Comparison of ENCODE assay signal across 24 cellular contexts in the genomic region with DNA sequence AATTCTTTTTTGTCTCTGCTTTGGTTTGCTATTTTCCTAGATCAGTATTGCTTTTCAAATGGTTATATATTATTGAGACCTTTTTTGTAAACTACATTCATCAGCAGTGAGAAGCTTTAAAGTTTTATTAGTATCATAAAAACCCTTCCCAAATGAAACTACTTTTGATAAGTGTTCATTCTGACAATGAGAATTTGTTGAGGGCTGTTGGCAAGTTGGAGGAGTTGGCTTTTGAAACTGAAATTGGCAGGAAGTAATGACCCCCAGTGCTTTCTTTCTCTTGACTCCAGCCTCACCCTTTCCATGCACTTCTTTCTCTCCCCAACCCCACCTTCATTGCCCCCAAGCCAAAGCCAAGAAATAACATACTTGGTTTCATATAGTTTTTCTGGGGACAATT.
"Had no signal": no experiment of that assay in that cellular context is flagged by ENCODE, and none has a peak within 500 bp of the region (broad histone marks: within the 10 kb centered on the region; RNA-seq: fewer than 3 reads in every experiment).

No MANE protein-coding gene starts in this region.

- H3K36me3 ChIP-seq: breast epithelium, gastrocnemius medialis, right atrium auricular region, suprapubic skin had no signal

- H3K4me3 ChIP-seq: breast epithelium, gastrocnemius medialis, hepatocyte, right atrium auricular region, suprapubic skin, tibial artery had no signal

- H3K27ac Mint-ChIP-seq: activated CD4-positive, alpha-beta memory T cell treated with anti-CD3 and anti-CD28 coated beads, Interleukin-2, amount 10 ng/mL, durations not matched to agents 7 days and 5 days; activated CD4-positive, alpha-beta T cell treated with anti-CD3 and anti-CD28 coated beads, Interleukin-2, amount 10 ng/mL, durations not matched to agents 7 days and 5 days; activated naive CD4-positive, alpha-beta T cell treated with anti-CD3 and anti-CD28 coated beads, Interleukin-2, amount 10 ng/mL, durations not matched to agents 7 days and 5 days; activated T-cell treated with anti-CD3 and anti-CD28 coated beads, Interleukin-2, amount 50 U/mL, for 24 hours; naive thymus-derived CD4-positive, alpha-beta T cell had no signal

- DNase-seq: activated CD4-positive, alpha-beta memory T cell treated with anti-CD3 and anti-CD28 coated beads, Interleukin-2, amount 10 ng/mL, durations not matched to agents 7 days and 5 days; activated CD4-positive, alpha-beta T cell treated with anti-CD3 and anti-CD28 coated beads for 1 hour; activated CD4-positive, alpha-beta T cell treated with anti-CD3 and anti-CD28 coated beads, Interleukin-2, amount 10 ng/mL, durations not matched to agents 7 days and 5 days; activated CD8-positive, alpha-beta memory T cell treated with anti-CD3 and anti-CD28 coated beads, Interleukin-2, amount 50 U/mL, for 48 hours; activated gamma-delta T cell; activated naive CD4-positive, alpha-beta T cell treated with anti-CD3 and anti-CD28 coated beads, Interleukin-2, amount 10 ng/mL, durations not matched to agents 7 days and 5 days; activated T-cell treated with anti-CD3 and anti-CD28 coated beads, Interleukin-2, amount 50 U/mL, for 24 hours; amniotic stem cell; effector CD8-positive, alpha-beta T cell; erythroblast; gastrocnemius medialis; islet precursor cell; left cardiac atrium; mammary epithelial cell; naive thymus-derived CD4-positive, alpha-beta T cell; stimulated activated CD4-positive, alpha-beta T cell treated with anti-CD3 and anti-CD28 coated beads, Interleukin-15, amount 100 ng/mL, for 24 hours; stimulated activated naive CD4-positive, alpha-beta T cell; T-helper 9 cell; tibial artery had no signal

- H3K4me1 ChIP-seq: breast epithelium, gastrocnemius medialis, right atrium auricular region, tibial artery had no signal

- H3K27me3 Mint-ChIP-seq: central memory CD8-positive, alpha-beta T cell had no signal

- H3K4me3 Mint-ChIP-seq: activated CD4-positive, alpha-beta memory T cell treated with anti-CD3 and anti-CD28 coated beads, Interleukin-2, amount 10 ng/mL, durations not matched to agents 7 days and 5 days; activated CD4-positive, alpha-beta T cell treated with anti-CD3 and anti-CD28 coated beads, Interleukin-2, amount 10 ng/mL, durations not matched to agents 7 days and 5 days; activated naive CD4-positive, alpha-beta T cell treated with anti-CD3 and anti-CD28 coated beads, Interleukin-2, amount 10 ng/mL, durations not matched to agents 7 days and 5 days; activated T-cell treated with anti-CD3 and anti-CD28 coated beads, Interleukin-2, amount 50 U/mL, for 24 hours; central memory CD8-positive, alpha-beta T cell; naive thymus-derived CD4-positive, alpha-beta T cell had no signal

- H3K36me3 Mint-ChIP-seq: activated naive CD4-positive, alpha-beta T cell treated with anti-CD3 and anti-CD28 coated beads, Interleukin-2, amount 10 ng/mL, durations not matched to agents 7 days and 5 days had no signal

- H3K9me3 Mint-ChIP-seq: activated CD4-positive, alpha-beta memory T cell treated with anti-CD3 and anti-CD28 coated beads, Interleukin-2, amount 10 ng/mL, durations not matched to agents 7 days and 5 days; activated CD4-positive, alpha-beta T cell treated with anti-CD3 and anti-CD28 coated beads, Interleukin-2, amount 10 ng/mL, durations not matched to agents 7 days and 5 days; activated naive CD4-positive, alpha-beta T cell treated with anti-CD3 and anti-CD28 coated beads, Interleukin-2, amount 10 ng/mL, durations not matched to agents 7 days and 5 days; activated T-cell treated with anti-CD3 and anti-CD28 coated beads, Interleukin-2, amount 50 U/mL, for 24 hours; central memory CD8-positive, alpha-beta T cell; naive thymus-derived CD4-positive, alpha-beta T cell had no signal

- H3K27ac ChIP-seq: breast epithelium, gastrocnemius medialis, hepatocyte, right atrium auricular region, suprapubic skin, tibial artery had no signal

- H3K27me3 ChIP-seq: breast epithelium, gastrocnemius medialis, right atrium auricular region, suprapubic skin, tibial artery had no signal

- H3K9me3 ChIP-seq: breast epithelium, gastrocnemius medialis, right atrium auricular region, suprapubic skin, tibial artery had no signal

- ATAC-seq: gastrocnemius medialis; left cardiac atrium; naive thymus-derived CD4-positive, alpha-beta T cell had no signal
